In the genomic region with DNA sequence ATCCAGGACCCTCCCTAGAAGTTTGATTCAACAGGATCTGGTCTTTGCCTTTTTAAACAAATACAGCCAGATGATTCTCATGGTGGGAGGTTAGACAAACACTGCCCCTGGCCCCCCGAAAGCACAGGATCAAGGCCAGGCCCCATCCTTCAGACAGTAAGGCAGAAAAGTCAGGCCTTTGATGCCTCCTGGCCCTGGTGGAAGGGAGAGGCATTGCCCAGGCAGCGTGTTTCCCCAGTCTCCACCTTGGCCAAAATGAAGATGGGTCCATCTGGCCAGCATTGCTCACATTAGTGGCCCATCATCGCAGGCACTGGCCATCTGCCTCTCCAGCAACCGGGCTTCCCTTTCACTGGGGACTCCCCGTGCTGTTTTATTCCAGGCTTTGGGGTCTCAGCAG, we compare ENCODE assay signal across 16 cellular contexts.
"Had no signal": no experiment of that assay in that cellular context is flagged by ENCODE, and none has a peak within 500 bp of the region (broad histone marks: within the 10 kb centered on the region; RNA-seq: fewer than 3 reads in every experiment).

No MANE protein-coding gene starts in this region.

- H3K27me3 ChIP-seq: adrenal gland had no signal

- H3K36me3 Mint-ChIP-seq: activated naive CD4-positive, alpha-beta T cell treated with anti-CD3 and anti-CD28 coated beads, Interleukin-2, amount 50 U/mL, for 72 hours; stimulated activated effector memory CD8-positive, alpha-beta T cell treated with anti-CD3 and anti-CD28 coated beads, Interleukin-12 subunit alpha, Interleukin-12 subunit beta, amount 100 ng/mL, for 72 hours had no signal

- H3K4me3 Mint-ChIP-seq: activated CD4-positive, alpha-beta T cell treated with anti-CD3 and anti-CD28 coated beads, Interleukin-2, amount 10 ng/mL, durations not matched to agents 7 days and 5 days; stimulated activated effector memory CD8-positive, alpha-beta T cell treated with anti-CD3 and anti-CD28 coated beads, Interleukin-12 subunit alpha, Interleukin-12 subunit beta, amount 100 ng/mL, for 72 hours had no signal

- DNase-seq: activated CD4-positive, alpha-beta T cell treated with anti-CD3 and anti-CD28 coated beads, Interleukin-2, amount 10 ng/mL, durations not matched to agents 7 days and 5 days; activated gamma-delta T cell; adrenal gland; dorsolateral prefrontal cortex; foreskin melanocyte; islet precursor cell; left lung; psoas muscle; right cardiac atrium; stimulated activated CD4-positive, alpha-beta T cell treated with anti-CD3 and anti-CD28 coated beads, Interleukin-15, amount 100 ng/mL, for 24 hours; stimulated activated CD4-positive, alpha-beta T cell treated with anti-CD3 and anti-CD28 coated beads, Interleukin-4, amount 100 ng/mL, for 1 hour; stomach; T1000 had no signal

- H3K9me3 Mint-ChIP-seq: activated CD4-positive, alpha-beta T cell treated with anti-CD3 and anti-CD28 coated beads, Interleukin-2, amount 10 ng/mL, durations not matched to agents 7 days and 5 days; activated naive CD4-positive, alpha-beta T cell treated with anti-CD3 and anti-CD28 coated beads, Interleukin-2, amount 50 U/mL, for 72 hours; stimulated activated effector memory CD8-positive, alpha-beta T cell treated with anti-CD3 and anti-CD28 coated beads, Interleukin-12 subunit alpha, Interleukin-12 subunit beta, amount 100 ng/mL, for 72 hours had no signal

- H3K9me3 ChIP-seq: adrenal gland, left lung, psoas muscle, stomach had no signal

- H3K27ac ChIP-seq: adrenal gland, dorsolateral prefrontal cortex, left lung, psoas muscle, skin epidermis, stomach had no signal

- H3K36me3 ChIP-seq: adrenal gland, left lung, stomach had no signal

- H3K4me3 ChIP-seq: adrenal gland, dorsolateral prefrontal cortex, left lung, psoas muscle, skin epidermis, stomach had no signal

- H3K27ac Mint-ChIP-seq: activated CD4-positive, alpha-beta T cell treated with anti-CD3 and anti-CD28 coated beads, Interleukin-2, amount 10 ng/mL, durations not matched to agents 7 days and 5 days; activated naive CD4-positive, alpha-beta T cell treated with anti-CD3 and anti-CD28 coated beads, Interleukin-2, amount 50 U/mL, for 72 hours; stimulated activated effector memory CD8-positive, alpha-beta T cell treated with anti-CD3 and anti-CD28 coated beads, Interleukin-12 subunit alpha, Interleukin-12 subunit beta, amount 100 ng/mL, for 72 hours had no signal

- ATAC-seq: activated naive CD4-positive, alpha-beta T cell treated with anti-CD3 and anti-CD28 coated beads, Interleukin-2, amount 50 U/mL, for 72 hours; left lung; psoas muscle; right cardiac atrium had no signal
